27 cellular contexts compared by ENCODE assay signal in the genomic region with DNA sequence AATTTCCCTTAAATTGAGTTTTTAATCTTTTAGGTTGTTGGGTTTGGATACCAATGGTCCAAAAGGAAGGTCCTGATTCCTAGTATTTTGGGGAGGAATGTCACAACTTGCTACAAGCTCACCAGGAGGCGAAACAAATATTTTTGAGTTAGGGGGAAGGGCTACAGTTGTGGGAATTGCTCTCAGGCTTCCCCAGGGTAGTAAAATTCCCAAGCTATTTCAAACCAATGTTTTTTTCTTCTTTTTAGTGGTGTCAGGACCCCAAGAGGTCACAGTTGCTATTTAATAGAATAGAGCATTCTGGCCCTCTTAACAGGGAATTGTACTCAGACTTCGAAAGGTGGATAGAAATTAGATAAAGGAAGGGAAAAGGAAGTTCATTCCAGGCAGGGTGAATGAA.
"Had no signal": no experiment of that assay in that cellular context is flagged by ENCODE, and none has a peak within 500 bp of the region (broad histone marks: within the 10 kb centered on the region; RNA-seq: fewer than 3 reads in every experiment).

No MANE protein-coding gene starts in this region.

- H3K4me1 ChIP-seq: ascending aorta, neural progenitor cell, parathyroid adenoma, right atrium auricular region, spleen had no signal

- H3K9me3 Mint-ChIP-seq: naive thymus-derived CD8-positive, alpha-beta T cell had no signal

- H2AFZ ChIP-seq: neural progenitor cell, parathyroid adenoma had no signal

- H3K36me3 ChIP-seq: ascending aorta, esophagus muscularis mucosa, heart right ventricle, left ventricle myocardium inferior, neural progenitor cell, right atrium auricular region, spleen, thoracic aorta, vagina had no signal

- ATAC-seq: heart right ventricle; naive thymus-derived CD8-positive, alpha-beta T cell; stimulated activated naive CD8-positive, alpha-beta T cell treated with anti-CD3 and anti-CD28 coated beads, Interleukin-15, Interleukin-2, amounts not matched to agents 100 U/mL and 50 U/mL, for 24 hours had no signal

- H3K4me2 ChIP-seq: neural progenitor cell had no signal

- H3K9me3 ChIP-seq: ascending aorta, esophagus muscularis mucosa, left ventricle myocardium inferior, right atrium auricular region, thoracic aorta, vagina had no signal

- H3K27me3 Mint-ChIP-seq: activated CD4-positive, alpha-beta memory T cell treated with anti-CD3 and anti-CD28 coated beads for 36 hours; activated naive CD8-positive, alpha-beta T cell treated with anti-CD3 and anti-CD28 coated beads, Interleukin-2, amount 10 ng/mL, durations not matched to agents 7 days and 5 days; brain; naive thymus-derived CD8-positive, alpha-beta T cell; type B pancreatic cell had no signal

- H3K27me3 ChIP-seq: ascending aorta, esophagus muscularis mucosa, neural progenitor cell, right atrium auricular region, spleen, vagina had no signal

- H3K27ac ChIP-seq: ascending aorta, esophagus muscularis mucosa, heart right ventricle, left ventricle myocardium inferior, neural progenitor cell, parathyroid adenoma, right atrium auricular region, spleen, thoracic aorta, vagina had no signal

- H3K4me3 Mint-ChIP-seq: activated CD4-positive, alpha-beta memory T cell treated with anti-CD3 and anti-CD28 coated beads for 36 hours; activated naive CD4-positive, alpha-beta T cell treated with anti-CD3 and anti-CD28 coated beads, Interleukin-2, amount 10 ng/mL, durations not matched to agents 7 days and 5 days; activated naive CD8-positive, alpha-beta T cell treated with anti-CD3 and anti-CD28 coated beads, Interleukin-2, amount 10 ng/mL, durations not matched to agents 7 days and 5 days; activated T-helper 1 cell treated with anti-CD3 and anti-CD28 coated beads, Interleukin-12 subunit alpha, Interleukin-12 subunit beta, Interleukin-2, Interleukin-4 antibody, amounts not matched to agents 30 ng/mL and 10 ng/mL and 1 ng/mL, durations not matched to agents 14 hours and 24 hours and 36 hours; brain; naive thymus-derived CD8-positive, alpha-beta T cell; neural progenitor cell; type B pancreatic cell had no signal

- H3K36me3 Mint-ChIP-seq: activated CD4-positive, alpha-beta memory T cell treated with anti-CD3 and anti-CD28 coated beads for 36 hours; activated naive CD8-positive, alpha-beta T cell treated with anti-CD3 and anti-CD28 coated beads, Interleukin-2, amount 10 ng/mL, durations not matched to agents 7 days and 5 days; brain; naive thymus-derived CD8-positive, alpha-beta T cell; neural progenitor cell; type B pancreatic cell had no signal

- H3K4me3 ChIP-seq: ascending aorta, esophagus muscularis mucosa, heart right ventricle, left ventricle myocardium inferior, neural progenitor cell, right atrium auricular region, spleen, thoracic aorta, vagina had no signal

- H3K27ac Mint-ChIP-seq: activated CD4-positive, alpha-beta memory T cell treated with anti-CD3 and anti-CD28 coated beads for 36 hours; activated naive CD4-positive, alpha-beta T cell treated with anti-CD3 and anti-CD28 coated beads, Interleukin-2, amount 10 ng/mL, durations not matched to agents 7 days and 5 days; activated naive CD8-positive, alpha-beta T cell treated with anti-CD3 and anti-CD28 coated beads, Interleukin-2, amount 10 ng/mL, durations not matched to agents 7 days and 5 days; activated T-helper 1 cell treated with anti-CD3 and anti-CD28 coated beads, Interleukin-12 subunit alpha, Interleukin-12 subunit beta, Interleukin-2, Interleukin-4 antibody, amounts not matched to agents 30 ng/mL and 10 ng/mL and 1 ng/mL, durations not matched to agents 14 hours and 24 hours and 36 hours; naive thymus-derived CD8-positive, alpha-beta T cell; neural progenitor cell; type B pancreatic cell had no signal

- H3K79me2 ChIP-seq: parathyroid adenoma had no signal

- DNase-seq: activated CD4-positive, alpha-beta memory T cell treated with anti-CD3 and anti-CD28 coated beads for 36 hours; activated CD4-positive, alpha-beta T cell treated with anti-CD3 and anti-CD28 coated beads for 4 hours; activated CD8-positive, alpha-beta memory T cell treated with anti-CD3 and anti-CD28 coated beads, Interleukin-2, amount 50 U/mL, for 4 hours; activated effector memory CD4-positive, alpha-beta T cell treated with anti-CD3 and anti-CD28 coated beads, Interleukin-2, amount 50 U/mL, for 16 hours; activated naive CD4-positive, alpha-beta T cell treated with anti-CD3 and anti-CD28 coated beads, Interleukin-2, amount 10 ng/mL, durations not matched to agents 7 days and 5 days; activated naive CD8-positive, alpha-beta T cell treated with anti-CD3 and anti-CD28 coated beads, Interleukin-2, amount 10 ng/mL, durations not matched to agents 7 days and 5 days; activated T-cell treated with anti-CD3 and anti-CD28 coated beads, Interleukin-2, amount 50 U/mL, for 1 hour; cortex of kidney; foreskin melanocyte; heart right ventricle; left ventricle myocardium inferior; midbrain; naive thymus-derived CD8-positive, alpha-beta T cell; occipital lobe; spleen; stimulated activated CD4-positive, alpha-beta T cell treated with anti-CD3 and anti-CD28 coated beads, Interleukin-2, amount 100 ng/mL, for 48 hours; stimulated activated naive CD8-positive, alpha-beta T cell treated with anti-CD3 and anti-CD28 coated beads, Interleukin-15, Interleukin-2, amounts not matched to agents 100 U/mL and 50 U/mL, for 24 hours had no signal
